Comparison of ENCODE assay signal across 11 cellular contexts in genomic region chr7:117780832-117781231, GRCh38.
A peak's percentile ranks its signal among the peaks of the same experiment; 100 is the strongest.
DNase-seq lines count a peak whose midpoint lies in the region; ATAC-seq and TF ChIP-seq lines count a peak whose summit lies in the region.
"Had no signal": no experiment of that assay in that cellular context is flagged by ENCODE, and none has a peak within 500 bp of the region (broad histone marks: within the 10 kb centered on the region; RNA-seq: fewer than 3 reads in every experiment).

No MANE protein-coding gene starts in this region.

- ATAC-seq in GM19463 (IDR thresholded peaks at IDR 0.05; ENCODE audit: unreplicated experiment): peak; percentile 80
- ATAC-seq in HG03066 (IDR thresholded peaks at IDR 0.05; ENCODE audit: low read depth, unreplicated experiment): peak; percentile 80
- no peak for ATAC-seq in SK-N-SH treated with all-trans-retinoic acid at 6 μM for 48 hours
- ATAC-seq: mucosa of descending colon had no signal

- H3K9me3 ChIP-seq in BLaER1 treated with 17β-estradiol and CSF1 and Interleukin-3, amounts not matched to agents 10 nM and 100 nM (replicated peaks in 1 of 11): no peaks in the 10 kb centered on the region
- H3K9me3 ChIP-seq: mucosa of descending colon had no signal

- peaks cover 0 to 57% (median 9%) of the 10 kb centered on the region in 10 experiments; a peak in 10 of 20 replicates for H3K4me1 ChIP-seq in BLaER1 treated with 17β-estradiol and CSF1 and Interleukin-3, amounts not matched to agents 10 nM and 100 nM

- in situ Hi-C loops in brain microvascular endothelial cell (cut with HindIII; ENCODE audit: low pct_ligation_motif_present, low sequenced_read_pairs): no loop called here

- peak overlapping the region in 6 of 11 experiments; percentile 4 to 69 (median 58); a peak in 10 of 22 replicates for H3K27ac ChIP-seq in BLaER1 treated with 17β-estradiol and CSF1 and Interleukin-3, amounts not matched to agents 10 nM and 100 nM
- peak overlapping the region; percentile 54 for H3K27ac ChIP-seq in brain microvascular endothelial cell

- no peaks in the 10 kb centered on the region for H3K27me3 ChIP-seq in BLaER1 treated with 17β-estradiol and CSF1 and Interleukin-3, amounts not matched to agents 10 nM and 100 nM
- H3K27me3 ChIP-seq in brain microvascular endothelial cell (replicated peaks): no peaks in the 10 kb centered on the region

- H3K9ac ChIP-seq in BLaER1 treated with 17β-estradiol and CSF1 and Interleukin-3, amounts not matched to agents 10 nM and 100 nM: peak overlapping the region in 4 of 11 experiments; percentile 20 to 66 (median 37); a peak in 4 of 22 replicates

- no peaks in the 10 kb centered on the region for H4K20me1 ChIP-seq in BLaER1 treated with 17β-estradiol and CSF1 and Interleukin-3, amounts not matched to agents 10 nM and 100 nM

- H3K36me3 ChIP-seq in BLaER1 treated with 17β-estradiol and CSF1 and Interleukin-3, amounts not matched to agents 10 nM and 100 nM: no peaks in the 10 kb centered on the region
- H3K36me3 ChIP-seq in brain microvascular endothelial cell (replicated peaks): no peaks in the 10 kb centered on the region

- H3K4me3 ChIP-seq in BLaER1 treated with 17β-estradiol and CSF1 and Interleukin-3, amounts not matched to agents 10 nM and 100 nM: no peak overlapping the region
- no peak overlapping the region for H3K4me3 ChIP-seq in brain microvascular endothelial cell (ENCODE audit: low read depth, low read length)
- H3K4me3 ChIP-seq: mucosa of descending colon had no signal

- DNase-seq in brain microvascular endothelial cell (peak; percentile 31), dermis blood vessel endothelial cell (no peak), erythroblast (lab: John Stamatoyannopoulos, UW) (no peak)
- DNase-seq in activated CD8-positive, alpha-beta memory T cell treated with anti-CD3 and anti-CD28 coated beads, Interleukin-2, amount 50 U/mL, for 48 hours: no peak
- DNase-seq: activated CD4-positive, alpha-beta T cell treated with anti-CD3 and anti-CD28 coated beads, Interleukin-2, amount 10 ng/mL, durations not matched to agents 7 days and 5 days; mucosa of descending colon; NCI-H2227 treated with DMSO at 0.1 percent for 48 hours had no signal

- no peak for TF ChIP-seq CTCF in brain microvascular endothelial cell (IDR thresholded peaks at IDR 0.05; ENCODE audit: low read depth, low read length, missing control alignments)

- no peak for TF ChIP-seq POLR2A in erythroblast (IDR thresholded peaks at IDR 0.05; ENCODE audit: low read length)

- peak overlapping the region in 5 of 11 experiments; percentile 49 to 72 (median 64); a peak in 10 of 22 replicates for H3K4me2 ChIP-seq in BLaER1 treated with 17β-estradiol and CSF1 and Interleukin-3, amounts not matched to agents 10 nM and 100 nM

TF ChIP-seq in SK-N-SH treated with all-trans-retinoic acid at 6 μM for 48 hours, 23 proteins besides CTCF, POLR2A, EP300 and RAD21:
- no peak for TF ChIP-seq ZNF565 (CRISPR knock-in tag; conservative IDR thresholded peaks at IDR 0.05; ENCODE audit: low read depth)
- no peak for TF ChIP-seq SNAI2 (CRISPR knock-in tag; IDR thresholded peaks at IDR 0.05)
- TF ChIP-seq PATZ1 (CRISPR knock-in tag; IDR thresholded peaks at IDR 0.05; ENCODE audit: borderline replicate concordance): no peak
- no peak for TF ChIP-seq BACH2 (CRISPR knock-in tag; IDR thresholded peaks at IDR 0.05; ENCODE audit: borderline replicate concordance)
- TF ChIP-seq CSDC2 (CRISPR knock-in tag; IDR thresholded peaks at IDR 0.05): no peak
- no peak for TF ChIP-seq ZNF8 (CRISPR knock-in tag; IDR thresholded peaks at IDR 0.05)
- TF ChIP-seq ZC3H10 (CRISPR knock-in tag; IDR thresholded peaks at IDR 0.05): no peak
- no peak for TF ChIP-seq ARNTL (CRISPR knock-in tag; IDR thresholded peaks at IDR 0.05; ENCODE audit: borderline replicate concordance, low read depth)
- TF ChIP-seq CREB5 (CRISPR knock-in tag; IDR thresholded peaks at IDR 0.05; ENCODE audit: low read depth): no peak
- no peak for TF ChIP-seq TOX (CRISPR knock-in tag; IDR thresholded peaks at IDR 0.05; ENCODE audit: borderline replicate concordance)
- TF ChIP-seq CSRNP3 (CRISPR knock-in tag; IDR thresholded peaks at IDR 0.05): no peak
- TF ChIP-seq, protein P1, sequence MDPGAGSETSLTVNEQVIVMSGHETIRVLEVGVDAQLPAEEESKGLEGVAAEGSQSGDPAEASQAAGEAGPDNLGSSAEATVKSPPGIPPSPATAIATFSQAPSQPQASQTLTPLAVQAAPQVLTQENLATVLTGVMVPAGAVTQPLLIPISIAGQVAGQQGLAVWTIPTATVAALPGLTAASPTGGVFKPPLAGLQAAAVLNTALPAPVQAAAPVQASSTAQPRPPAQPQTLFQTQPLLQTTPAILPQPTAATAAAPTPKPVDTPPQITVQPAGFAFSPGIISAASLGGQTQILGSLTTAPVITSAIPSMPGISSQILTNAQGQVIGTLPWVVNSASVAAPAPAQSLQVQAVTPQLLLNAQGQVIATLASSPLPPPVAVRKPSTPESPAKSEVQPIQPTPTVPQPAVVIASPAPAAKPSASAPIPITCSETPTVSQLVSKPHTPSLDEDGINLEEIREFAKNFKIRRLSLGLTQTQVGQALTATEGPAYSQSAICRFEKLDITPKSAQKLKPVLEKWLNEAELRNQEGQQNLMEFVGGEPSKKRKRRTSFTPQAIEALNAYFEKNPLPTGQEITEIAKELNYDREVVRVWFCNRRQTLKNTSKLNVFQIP (CRISPR knock-in tag; IDR thresholded peaks at IDR 0.05; ENCODE audit: borderline replicate concordance, low read depth): no peak
- TF ChIP-seq TCF4 (CRISPR knock-in tag; IDR thresholded peaks at IDR 0.05; ENCODE audit: borderline replicate concordance): no peak
- no peak for TF ChIP-seq OSR1 (CRISPR knock-in tag; IDR thresholded peaks at IDR 0.05)
